Comparison of ENCODE assay signal across 8 cellular contexts in genomic region chr6:112879920-112880413, GRCh38.
DNase-seq lines count a peak whose midpoint lies in the region; ATAC-seq and TF ChIP-seq lines count a peak whose summit lies in the region.

No MANE protein-coding gene starts in this region.

- intact Hi-C loops in sigmoid colon (cut with DNase I) = no loop called here

- no peak for TF ChIP-seq POLR2A in Peyer's patch (IDR thresholded peaks at IDR 0.05)
- TF ChIP-seq POLR2A in sigmoid colon (IDR thresholded peaks at IDR 0.05) = no peak

- H3K4me3 Mint-ChIP-seq in natural killer cell treated with Interleukin-12 subunit alpha and Interleukin-12 subunit beta and Interleukin-15 and Interleukin-18, amount 100 ng/mL, for 72 hours = no peak overlapping the region

- H3K9me3 Mint-ChIP-seq in natural killer cell treated with Interleukin-12 subunit alpha and Interleukin-12 subunit beta and Interleukin-15 and Interleukin-18, amount 100 ng/mL, for 72 hours = no peaks in the 10 kb centered on the region

- H3K4me1 ChIP-seq in Peyer's patch (no peaks in the 10 kb centered on the region), sigmoid colon (peaks cover 0 to 10% (median 2%) of the 10 kb centered on the region in 4 donors)

- H3K36me3 Mint-ChIP-seq in natural killer cell treated with Interleukin-12 subunit alpha and Interleukin-12 subunit beta and Interleukin-15 and Interleukin-18, amount 100 ng/mL, for 72 hours = no peaks in the 10 kb centered on the region

- 85 to 91% methylated on average over 20 of the region's 20 CpGs for WGBS in sigmoid colon, 2 donors

- H3K36me3 ChIP-seq in Peyer's patch = no peaks in the 10 kb centered on the region
- no peaks in the 10 kb centered on the region for H3K36me3 ChIP-seq in sigmoid colon

- no peak for TF ChIP-seq EP300 in sigmoid colon (IDR thresholded peaks at IDR 0.05)

- no peak overlapping the region for H3K27ac Mint-ChIP-seq in natural killer cell treated with Interleukin-12 subunit alpha and Interleukin-12 subunit beta and Interleukin-15 and Interleukin-18, amount 100 ng/mL, for 72 hours

- H3K9me3 ChIP-seq in Peyer's patch (no peaks in the 10 kb centered on the region), sigmoid colon (no peaks in the 10 kb centered on the region)

- H3K4me1 Mint-ChIP-seq in natural killer cell treated with Interleukin-12 subunit alpha and Interleukin-12 subunit beta and Interleukin-15 and Interleukin-18, amount 100 ng/mL, for 72 hours (ENCODE audit: low read depth in 2 of 2) = no peaks in the 10 kb centered on the region

- TF ChIP-seq CTCF in Peyer's patch (IDR thresholded peaks at IDR 0.05) (peak in 3 of 6 experiments; percentile 9 to 27 (median 9)), sigmoid colon (IDR thresholded peaks at IDR 0.05) (peak in 1 of 4 experiments; percentile 7), GM10266 (IDR thresholded peaks at IDR 0.05; ENCODE audit: control insufficient read depth, insufficient read depth, low read depth, missing control alignments) (no peak), omental fat pad (IDR thresholded peaks at IDR 0.05) (no peak)

- no peaks in the 10 kb centered on the region for H3K27me3 ChIP-seq in Peyer's patch
- H3K27me3 ChIP-seq in sigmoid colon = no peaks in the 10 kb centered on the region

- H3K27me3 Mint-ChIP-seq in natural killer cell treated with Interleukin-12 subunit alpha and Interleukin-12 subunit beta and Interleukin-15 and Interleukin-18, amount 100 ng/mL, for 72 hours = no peaks in the 10 kb centered on the region

- peak; percentile 88 for ATAC-seq in GM21529 (IDR thresholded peaks at IDR 0.05; ENCODE audit: unreplicated experiment)
- ATAC-seq in natural killer cell treated with Interleukin-12 subunit alpha and Interleukin-12 subunit beta and Interleukin-15 and Interleukin-18, amount 100 ng/mL, for 72 hours = no peak
- ATAC-seq in omental fat pad (ENCODE audit: low FRiP score) = no peak

- peak overlapping the region in 1 of 4 donors; percentile 17 for H3K4me3 ChIP-seq in Peyer's patch
- H3K4me3 ChIP-seq in sigmoid colon = no peak overlapping the region

- DNase-seq in Peyer's patch = peak; percentile 15 to 69 (median 54)
- peak; percentile 61 for DNase-seq in globus pallidus (ENCODE audit: low spot score)
- peak; percentile 63 for DNase-seq in sigmoid colon
- DNase-seq in GM10266 (ENCODE audit: extremely low spot score) = no peak
- no peak for DNase-seq in natural killer cell treated with Interleukin-12 subunit alpha and Interleukin-12 subunit beta and Interleukin-15 and Interleukin-18, amount 100 ng/mL, for 72 hours (ENCODE audit: low spot score)
- no peak for DNase-seq in omental fat pad (ENCODE audit: low spot score)
- no peak for DNase-seq in retina

- H3K27ac ChIP-seq in Peyer's patch = no peak overlapping the region
- no peak overlapping the region for H3K27ac ChIP-seq in sigmoid colon

Comparison
In these comparisons a context has a peak if more than half of its experiments do, and no peak if none do; other contexts are left out.
1. DNase-seq: peak in Peyer's patch (3 of 3), globus pallidus (single experiment) and sigmoid colon (single experiment); none in GM10266 (single experiment), natural killer cell treated with Interleukin-12 subunit alpha and Interleukin-12 subunit beta and Interleukin-15 and Interleukin-18, amount 100 ng/mL, for 72 hours (single experiment), omental fat pad (single experiment) and retina (single experiment).